Comparison of ENCODE assay signal across 8 cellular contexts in the genomic region with DNA sequence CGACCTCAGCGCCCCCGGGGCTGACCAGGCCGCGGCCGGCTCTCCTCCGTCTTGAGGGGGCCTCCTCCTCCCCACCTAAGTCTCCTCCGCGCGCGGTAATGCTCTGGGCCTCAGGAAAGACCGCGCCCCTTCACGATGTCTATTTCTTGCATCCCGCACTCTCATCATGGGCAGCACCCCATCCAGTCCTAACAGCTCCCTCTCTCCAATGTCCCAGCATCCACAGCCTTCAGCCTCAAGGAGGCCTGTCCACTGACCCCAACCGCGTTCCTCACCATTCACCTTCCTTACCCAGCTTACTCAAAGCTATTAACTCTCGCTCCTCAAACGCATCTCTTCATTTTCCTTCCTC.
DNase-seq lines count a peak whose midpoint lies in the region; ATAC-seq, FAIRE-seq and TF ChIP-seq lines count a peak whose summit lies in the region.

No MANE protein-coding gene starts in this region.

- TF ChIP-seq EP300 in GM12878 (IDR thresholded peaks at IDR 0.05; ENCODE audit: borderline replicate concordance in 1 of 2, control insufficient read depth in 1 of 2, low read depth in 2 of 2, low read length in 2 of 2): no peak
- no peak for TF ChIP-seq EP300 in tibial nerve (IDR thresholded peaks at IDR 0.05)

- in situ Hi-C loops in GM12878 (cut with MboI): loop anchor here (10.0 kb wide), 1 partner anchor 647 kb away; a partner anchor contains a TSS

- H2AFZ ChIP-seq in GM12878 (ENCODE audit: control insufficient read depth, low read depth, low read length): peak overlapping the region; percentile 98

- H3K4me1 ChIP-seq in BLaER1 (peaks cover 29% of the 10 kb centered on the region), GM12878 (ENCODE audit: control insufficient read depth, insufficient read depth, low read length) (no peaks in the 10 kb centered on the region; the same call in none of the 2 replicates), liver (ENCODE audit: control insufficient read depth in 4 of 4, insufficient read depth in 4 of 4, low read length in 3 of 4) (peaks cover 2 to 20% (median 13%) of the 10 kb centered on the region in 4 donors), tibial nerve (peaks cover 0 to 6% (median 0%) of the 10 kb centered on the region in 4 donors)

- TF ChIP-seq CTCF in GM12878 (IDR thresholded peaks at IDR 0.05 in 2 of 3, conservative IDR thresholded peaks at IDR 0.05 in 1 of 3; ENCODE audit: control insufficient read depth in 2 of 3, extremely low read depth in 1 of 3, insufficient read depth in 1 of 3, low read depth in 3 of 3, low read length in 3 of 3) (no peak), liver (IDR thresholded peaks at IDR 0.05; ENCODE audit: low read depth, low read length, missing input control) (no peak), tibial nerve (IDR thresholded peaks at IDR 0.05) (no peak)

- POLR2A ChIA-PET in GM12878 (lab: Charles Lee): no interaction called here

- H3K9ac ChIP-seq in BLaER1 (peak overlapping the region; percentile 81), GM12878 (ENCODE audit: control insufficient read depth, insufficient read depth, low read length) (peak overlapping the region; percentile 70), liver (ENCODE audit: low read depth in 1 of 2, low read length in 2 of 2) (peak overlapping the region in 1 of 2 donors; percentile 67)

- TF ChIP-seq POLR2A in GM12878 (IDR thresholded peaks at IDR 0.05; ENCODE audit: low read depth, low read length) (no peak), tibial nerve (IDR thresholded peaks at IDR 0.05) (no peak)

- no peak for FAIRE-seq in GM12878 (lab: Jason Lieb, UNC)

- H3K4me2 ChIP-seq in BLaER1 (peak overlapping the region; percentile 78), GM12878 (ENCODE audit: control insufficient read depth, insufficient read depth) (peak overlapping the region; percentile 84)

- intact Hi-C loops in GM12878 (cut with micrococcal nuclease; ENCODE audit: unreplicated experiment): loop anchor here (5.0 kb wide), 1 partner anchor 1570 kb away; no protein-coding TSS in a partner anchor

- RAD21 ChIA-PET in GM12878 (lab: Charles Lee; ENCODE audit: unreplicated experiment): interaction anchor here (0.9 to 1.4 kb wide), 3 partner anchors 621 to 662 kb away, joined by 4 to 5 read pairs (median 4); no protein-coding TSS in a partner anchor

- TF ChIP-seq RAD21 in GM12878 (IDR thresholded peaks at IDR 0.05; ENCODE audit: insufficient read depth, low read depth, low read length) (no peak), liver (IDR thresholded peaks at IDR 0.05) (no peak)

- SMC1A ChIA-PET in GM12878 (lab: Charles Lee; ENCODE audit: uncharacterized antibody, unreplicated experiment): interaction anchor here (1.4 kb wide), 1 partner anchor 10 kb away, joined by 5 read pairs; no protein-coding TSS in a partner anchor

- CTCF ChIA-PET in GM12878 (lab: Yijun Ruan, JAX): interaction anchor here (0.6 to 1.4 kb wide), 8 partner anchors 8 to 922 kb away, joined by 3 to 5 read pairs (median 3); no protein-coding TSS in a partner anchor

- no TSS peak for BruUV-seq in GM12878 (replicated peaks; lab: Mats Ljungman, UMichigan)

- ATAC-seq in HG02973 (IDR thresholded peaks at IDR 0.05; ENCODE audit: unreplicated experiment): peak; percentile 21
- no peak for ATAC-seq in GM12878

- peaks cover 40% of the 10 kb centered on the region for H3K27me3 ChIP-seq in BLaER1
- H3K27me3 ChIP-seq in GM12878 (replicated peaks in 1 of 2; ENCODE audit: control insufficient read depth in 2 of 2, insufficient read depth in 2 of 2, low read length in 1 of 2): no peaks in the 10 kb centered on the region
- H3K27me3 ChIP-seq in liver (ENCODE audit: control insufficient read depth in 4 of 4, insufficient read depth in 4 of 4, low read length in 3 of 4): peaks cover 0 to 2% (median 0%) of the 10 kb centered on the region in 4 donors
- H3K27me3 ChIP-seq in tibial nerve: peaks cover 0 to 16% of the 10 kb centered on the region in 2 donors

- H3K36me3 ChIP-seq in BLaER1 (no peaks in the 10 kb centered on the region), GM12878 (ENCODE audit: control insufficient read depth in 2 of 2, insufficient read depth in 2 of 2, low read length in 1 of 2) (no peaks in the 10 kb centered on the region), liver (ENCODE audit: control insufficient read depth in 4 of 4, insufficient read depth in 3 of 4, low read depth in 1 of 4, low read length in 3 of 4) (no peaks in the 10 kb centered on the region), tibial nerve (no peaks in the 10 kb centered on the region)

- DNase-seq in GM12878 (ENCODE audit: low read depth, low spot score) (no peak), tibial nerve (ENCODE audit: low spot score in 2 of 2) (peak in 1 of 2 donors; percentile 4), kidney glomerular epithelial cell (lab: John Stamatoyannopoulos, UW) (no peak), GF-D8 (lab: John Stamatoyannopoulos, UW) (no peak), GDM1 (lab: John Stamatoyannopoulos, UW) (no peak)

- H4K20me1 ChIP-seq in BLaER1: no peaks in the 10 kb centered on the region
- no peaks in the 10 kb centered on the region for H4K20me1 ChIP-seq in GM12878 (ENCODE audit: control insufficient read depth, insufficient read depth)

- H3K4me3 ChIP-seq in BLaER1: peak overlapping the region; percentile 68
- H3K4me3 ChIP-seq in GM12878: peak overlapping the region; percentile 68
- peak overlapping the region; percentile 61 to 96 (median 71) for H3K4me3 ChIP-seq in liver (ENCODE audit: low read depth in 1 of 3, low read length in 3 of 3)
- peak overlapping the region; percentile 37 to 59 (median 50) for H3K4me3 ChIP-seq in tibial nerve

- no peaks in the 10 kb centered on the region for H3K9me3 ChIP-seq in BLaER1
- no peaks in the 10 kb centered on the region for H3K9me3 ChIP-seq in GM12878 (replicated peaks; ENCODE audit: control insufficient read depth, insufficient read depth, low read length)
- H3K9me3 ChIP-seq in liver (ENCODE audit: control insufficient read depth in 4 of 4, low read length in 3 of 4): no peaks in the 10 kb centered on the region
- H3K9me3 ChIP-seq in tibial nerve: no peaks in the 10 kb centered on the region

- H3K27ac ChIP-seq in BLaER1: peak overlapping the region; percentile 91
- H3K27ac ChIP-seq in GM12878 (ENCODE audit: control insufficient read depth, insufficient read depth): peak overlapping the region; percentile 79; the same call in 1 of the 2 replicates
- H3K27ac ChIP-seq in liver (ENCODE audit: low read depth in 1 of 2, low read length in 2 of 2): peak overlapping the region; percentile 63 to 95
- H3K27ac ChIP-seq in tibial nerve: peak overlapping the region; percentile 85 to 94 (median 88)

- 28% methylated on average over 19 of the region's 19 CpGs for WGBS in GM12878 (ENCODE audit: insufficient coverage, insufficient replicate concordance, low lambda C conversion rate, missing lambda C conversion rate)
- 18% methylated on average over 19 of the region's 19 CpGs for WGBS in liver
- 9 to 15% methylated on average over 12 to 19 of the region's 19 CpGs for WGBS in tibial nerve, 2 donors

- no peaks in the 10 kb centered on the region for H3K79me2 ChIP-seq in GM12878 (ENCODE audit: control insufficient read depth, insufficient read depth, low read length)

TF ChIP-seq in GM12878, 131 proteins besides CTCF, POLR2A, EP300 and RAD21:
- TF ChIP-seq CBX5 (IDR thresholded peaks at IDR 0.05; ENCODE audit: low read depth): no peak
- TF ChIP-seq, protein P1, sequence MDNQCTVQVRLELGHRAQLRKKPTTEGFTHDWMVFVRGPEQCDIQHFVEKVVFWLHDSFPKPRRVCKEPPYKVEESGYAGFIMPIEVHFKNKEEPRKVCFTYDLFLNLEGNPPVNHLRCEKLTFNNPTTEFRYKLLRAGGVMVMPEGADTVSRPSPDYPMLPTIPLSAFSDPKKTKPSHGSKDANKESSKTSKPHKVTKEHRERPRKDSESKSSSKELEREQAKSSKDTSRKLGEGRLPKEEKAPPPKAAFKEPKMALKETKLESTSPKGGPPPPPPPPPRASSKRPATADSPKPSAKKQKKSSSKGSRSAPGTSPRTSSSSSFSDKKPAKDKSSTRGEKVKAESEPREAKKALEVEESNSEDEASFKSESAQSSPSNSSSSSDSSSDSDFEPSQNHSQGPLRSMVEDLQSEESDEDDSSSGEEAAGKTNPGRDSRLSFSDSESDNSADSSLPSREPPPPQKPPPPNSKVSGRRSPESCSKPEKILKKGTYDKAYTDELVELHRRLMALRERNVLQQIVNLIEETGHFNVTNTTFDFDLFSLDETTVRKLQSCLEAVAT (IDR thresholded peaks at IDR 0.05): peak; percentile 98

TF ChIP-seq in liver, 16 proteins besides CTCF, POLR2A, EP300 and RAD21 (continues in another document):
- TF ChIP-seq YY1 (IDR thresholded peaks at IDR 0.05) (no peak), FOXA2 (IDR thresholded peaks at IDR 0.05) (no peak), GABPA (IDR thresholded peaks at IDR 0.05 in 1 of 2, conservative IDR thresholded peaks at IDR 0.05 in 1 of 2) (no peak), FOXA1 (IDR thresholded peaks at IDR 0.05) (no peak), TAF1 (conservative IDR thresholded peaks at IDR 0.05) (no peak), HNF4A (conservative IDR thresholded peaks at IDR 0.05) (no peak)
- TF ChIP-seq, protein P2, sequence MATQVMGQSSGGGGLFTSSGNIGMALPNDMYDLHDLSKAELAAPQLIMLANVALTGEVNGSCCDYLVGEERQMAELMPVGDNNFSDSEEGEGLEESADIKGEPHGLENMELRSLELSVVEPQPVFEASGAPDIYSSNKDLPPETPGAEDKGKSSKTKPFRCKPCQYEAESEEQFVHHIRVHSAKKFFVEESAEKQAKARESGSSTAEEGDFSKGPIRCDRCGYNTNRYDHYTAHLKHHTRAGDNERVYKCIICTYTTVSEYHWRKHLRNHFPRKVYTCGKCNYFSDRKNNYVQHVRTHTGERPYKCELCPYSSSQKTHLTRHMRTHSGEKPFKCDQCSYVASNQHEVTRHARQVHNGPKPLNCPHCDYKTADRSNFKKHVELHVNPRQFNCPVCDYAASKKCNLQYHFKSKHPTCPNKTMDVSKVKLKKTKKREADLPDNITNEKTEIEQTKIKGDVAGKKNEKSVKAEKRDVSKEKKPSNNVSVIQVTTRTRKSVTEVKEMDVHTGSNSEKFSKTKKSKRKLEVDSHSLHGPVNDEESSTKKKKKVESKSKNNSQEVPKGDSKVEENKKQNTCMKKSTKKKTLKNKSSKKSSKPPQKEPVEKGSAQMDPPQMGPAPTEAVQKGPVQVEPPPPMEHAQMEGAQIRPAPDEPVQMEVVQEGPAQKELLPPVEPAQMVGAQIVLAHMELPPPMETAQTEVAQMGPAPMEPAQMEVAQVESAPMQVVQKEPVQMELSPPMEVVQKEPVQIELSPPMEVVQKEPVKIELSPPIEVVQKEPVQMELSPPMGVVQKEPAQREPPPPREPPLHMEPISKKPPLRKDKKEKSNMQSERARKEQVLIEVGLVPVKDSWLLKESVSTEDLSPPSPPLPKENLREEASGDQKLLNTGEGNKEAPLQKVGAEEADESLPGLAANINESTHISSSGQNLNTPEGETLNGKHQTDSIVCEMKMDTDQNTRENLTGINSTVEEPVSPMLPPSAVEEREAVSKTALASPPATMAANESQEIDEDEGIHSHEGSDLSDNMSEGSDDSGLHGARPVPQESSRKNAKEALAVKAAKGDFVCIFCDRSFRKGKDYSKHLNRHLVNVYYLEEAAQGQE (IDR thresholded peaks at IDR 0.05): no peak
